In genomic region chr9:119289740-119290139, GRCh38 we compare ENCODE assay signal across 9 cellular contexts.
A peak's percentile ranks its signal among the peaks of the same experiment; 100 is the strongest.
DNase-seq lines count a peak whose midpoint lies in the region; ATAC-seq, FAIRE-seq and TF ChIP-seq lines count a peak whose summit lies in the region.
"Had no signal": no experiment of that assay in that cellular context is flagged by ENCODE, and none has a peak within 500 bp of the region (broad histone marks: within the 10 kb centered on the region; RNA-seq: fewer than 3 reads in every experiment).

No MANE protein-coding gene starts in this region.

- DNase-seq in D341Med (ENCODE audit: low spot score) = peak; percentile 53
- peak; percentile 82 for DNase-seq in NCI-H82 (lab: John Stamatoyannopoulos, UW)
- DNase-seq in bronchial epithelial cell (ENCODE audit: low read depth) = peak; percentile 32
- peak in 1 of 3 donors; percentile 62 for DNase-seq in right lobe of liver
- DNase-seq in OCI-M2 (lab: John Stamatoyannopoulos, UW; ENCODE audit: unreplicated experiment) = no peak
- DNase-seq in T1000 (lab: John Stamatoyannopoulos, UW) = no peak
- DNase-seq: activated B cell treated with CpG ODN at 0.5 μM for 24 hours had no signal

- no peak overlapping the region for H3K27ac ChIP-seq in right lobe of liver

- H3K4me1 ChIP-seq in right lobe of liver = no peaks in the 10 kb centered on the region

- no peaks in the 10 kb centered on the region for H3K36me3 ChIP-seq in bronchial epithelial cell (ENCODE audit: control insufficient read depth, insufficient read depth, low read length)
- no peaks in the 10 kb centered on the region for H3K36me3 ChIP-seq in right lobe of liver

- TF ChIP-seq CTCF in bronchial epithelial cell (IDR thresholded peaks at IDR 0.05; ENCODE audit: insufficient read depth, low read length, severe bottlenecking) = peak; percentile 29
- TF ChIP-seq CTCF in right lobe of liver (IDR thresholded peaks at IDR 0.05) = peak; percentile 78 to 89 (median 88)

- 3% methylated on average over 3 of the region's 3 CpGs for WGBS in right lobe of liver (ENCODE audit: insufficient coverage, low coverage, low lambda C conversion rate, missing lambda C conversion rate)

- TF ChIP-seq POLR2A in right lobe of liver (IDR thresholded peaks at IDR 0.05) = no peak

- intact Hi-C loops in right lobe of liver (cut with DNase I) = no loop called here

- no peaks in the 10 kb centered on the region for H3K9me3 ChIP-seq in right lobe of liver

- H3K27me3 ChIP-seq in bronchial epithelial cell (ENCODE audit: control insufficient read depth, insufficient read depth, low read length) (no peaks in the 10 kb centered on the region), right lobe of liver (no peaks in the 10 kb centered on the region)

- FAIRE-seq in bronchial epithelial cell (lab: Jason Lieb, UNC) = no peak

- H3K4me3 ChIP-seq in bronchial epithelial cell (ENCODE audit: low read depth, low read length) (no peak overlapping the region), right lobe of liver (no peak overlapping the region)

- peak; percentile 95 for ATAC-seq in GM18867 (IDR thresholded peaks at IDR 0.05; ENCODE audit: unreplicated experiment)
- peak; percentile 94 for ATAC-seq in HG03159 (IDR thresholded peaks at IDR 0.05; ENCODE audit: unreplicated experiment)
- peak; percentile 76 to 89 (median 82) for ATAC-seq in right lobe of liver

Comparison
In these comparisons a context has a peak if more than half of its experiments do, and no peak if none do; other contexts are left out.
1. DNase-seq: peak in D341Med (single experiment), NCI-H82 (single experiment) and bronchial epithelial cell (single experiment); none in OCI-M2 (single experiment) and T1000 (single experiment).
2. Peak in every context shown above with its lines, with median percentiles within 50 percentile points of each other: ATAC-seq.